8 cellular contexts compared by ENCODE assay signal in the genomic region with DNA sequence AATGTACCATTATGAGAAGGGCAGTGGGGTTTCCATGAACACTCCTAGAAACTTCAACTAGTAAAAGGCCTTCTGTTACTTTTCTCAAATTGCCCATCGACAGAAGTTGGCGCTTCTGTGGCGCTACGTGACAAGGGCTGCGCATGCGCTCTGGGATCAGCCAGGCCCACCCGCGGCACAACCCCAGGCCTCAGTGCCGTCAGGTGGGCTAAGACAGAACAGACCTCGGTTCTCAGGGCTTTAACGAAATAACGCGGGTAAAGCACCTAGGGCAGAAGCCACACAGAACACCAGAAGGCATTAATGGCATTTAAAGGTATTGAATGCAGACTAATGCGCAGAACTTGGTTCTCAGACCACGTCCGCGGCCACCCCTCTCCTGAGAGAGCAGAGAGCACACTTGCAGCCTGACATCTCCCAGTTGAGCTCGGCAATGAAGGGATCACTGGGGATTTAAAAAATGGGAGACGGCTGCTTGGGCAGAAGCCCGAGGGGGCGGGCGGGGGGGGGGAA.
A peak's percentile ranks its signal among the peaks of the same experiment; 100 is the strongest.
DNase-seq lines count a peak whose midpoint lies in the region; ATAC-seq and TF ChIP-seq lines count a peak whose summit lies in the region.

No MANE protein-coding gene starts in this region.

- H3K4me3 ChIP-seq in AG10803 (ENCODE audit: low read length) (peak overlapping the region; percentile 73), NT2/D1 (ENCODE audit: insufficient read length, low read depth) (peak overlapping the region; percentile 82), muscle layer of colon (ENCODE audit: low read depth in 1 of 2, low read length in 2 of 2) (peak overlapping the region; percentile 96 to 100)

- ATAC-seq in GM19324 (IDR thresholded peaks at IDR 0.05; ENCODE audit: low FRiP score, unreplicated experiment), result peak; percentile 20
- peak; percentile 28 for ATAC-seq in HG03460 (IDR thresholded peaks at IDR 0.05; ENCODE audit: unreplicated experiment)
- ATAC-seq in activated T-cell treated with anti-CD3 and anti-CD28 coated beads, Interleukin-2, amount 50 U/mL, for 4 hours, result peak; percentile 42 to 51
- ATAC-seq in esophagus mucosa, result peak; percentile 41

- peak overlapping the region; percentile 94 for H3K27ac ChIP-seq in muscle layer of colon (ENCODE audit: low read depth, low read length)

- H3K4me1 ChIP-seq in NT2/D1 (ENCODE audit: insufficient read depth, insufficient read length), result no peaks in the 10 kb centered on the region
- H3K4me1 ChIP-seq in muscle layer of colon (ENCODE audit: insufficient read depth, low read length), result no peaks in the 10 kb centered on the region

- H3K9ac ChIP-seq in NT2/D1 (ENCODE audit: insufficient read length, low read depth) (peak overlapping the region; percentile 53), muscle layer of colon (ENCODE audit: low read length) (peak overlapping the region; percentile 83)

- H3K27me3 Mint-ChIP-seq in activated T-cell treated with anti-CD3 and anti-CD28 coated beads, Interleukin-2, amount 50 U/mL, for 4 hours (ENCODE audit: low read depth), result peaks cover 4% of the 10 kb centered on the region

- no peaks in the 10 kb centered on the region for H3K36me3 Mint-ChIP-seq in activated T-cell treated with anti-CD3 and anti-CD28 coated beads, Interleukin-2, amount 50 U/mL, for 4 hours (ENCODE audit: insufficient read depth)

- peak overlapping the region; percentile 90 for H3K4me3 Mint-ChIP-seq in activated T-cell treated with anti-CD3 and anti-CD28 coated beads, Interleukin-2, amount 50 U/mL, for 4 hours

- H3K36me3 ChIP-seq in NT2/D1 (ENCODE audit: insufficient read depth, insufficient read length, low read length) (no peaks in the 10 kb centered on the region), muscle layer of colon (ENCODE audit: insufficient read depth, low read length) (no peaks in the 10 kb centered on the region)

- H3K4me1 Mint-ChIP-seq in activated T-cell treated with anti-CD3 and anti-CD28 coated beads, Interleukin-2, amount 50 U/mL, for 4 hours (ENCODE audit: low read depth), result peaks cover 11% of the 10 kb centered on the region

- TF ChIP-seq CTCF in AG10803 (conservative IDR thresholded peaks at IDR 0.05; ENCODE audit: low read length), result no peak

- DNase-seq in AG10803 (ENCODE audit: low read depth) (peak; percentile 39), NT2/D1 (ENCODE audit: low read depth, low spot score) (no peak)
- DNase-seq in activated T-cell treated with anti-CD3 and anti-CD28 coated beads, Interleukin-2, amount 50 U/mL, for 4 hours, result peak; percentile 74
- DNase-seq in stimulated activated CD8-positive, alpha-beta memory T cell treated with anti-CD3 and anti-CD28 coated beads, Interleukin-7, amount 100 ng/mL, for 1 hour (ENCODE audit: low read depth in 2 of 2), result peak; percentile 46 to 62

- no peaks in the 10 kb centered on the region for H3K27me3 ChIP-seq in NT2/D1 (ENCODE audit: insufficient read depth, insufficient read length)
- H3K27me3 ChIP-seq in muscle layer of colon (ENCODE audit: control insufficient read depth in 1 of 2, insufficient read depth in 2 of 2, low read length in 2 of 2), result no peaks in the 10 kb centered on the region

- no peaks in the 10 kb centered on the region for H3K9me3 ChIP-seq in NT2/D1 (ENCODE audit: insufficient read depth, low read length)
- no peaks in the 10 kb centered on the region for H3K9me3 ChIP-seq in muscle layer of colon (ENCODE audit: low read length)

- H3K9me3 Mint-ChIP-seq in activated T-cell treated with anti-CD3 and anti-CD28 coated beads, Interleukin-2, amount 50 U/mL, for 4 hours, result no peaks in the 10 kb centered on the region
